28 cellular contexts compared by ENCODE assay signal in genomic region chr2:196809260-196809659, GRCh38. TPM values are rescaled to one million over a fixed set of nuclear protein-coding genes. Genes with fewer than 3 reads are reported as not detected.
"Had no signal": no experiment of that assay in that cellular context is flagged by ENCODE, and none has a peak within 500 bp of the region (broad histone marks: within the 10 kb centered on the region; RNA-seq: fewer than 3 reads in every experiment).

Gene C2orf66 (minus strand): TSS chr2:196809355. CDS start chr2:196809336, 19 bp downstream.

- H3K4me3 ChIP-seq: breast epithelium, esophagus squamous epithelium, heart right ventricle, left ventricle myocardium inferior, lung, neural progenitor cell, stomach, thyroid gland, upper lobe of left lung, vagina had no signal

- H3K36me3 ChIP-seq: breast epithelium, esophagus squamous epithelium, heart right ventricle, left ventricle myocardium inferior, neural progenitor cell, stomach, thyroid gland, upper lobe of left lung, vagina had no signal

- H3K4me2 ChIP-seq: neural progenitor cell had no signal

- H3K9ac ChIP-seq: neural progenitor cell had no signal

- H3K27ac ChIP-seq: breast epithelium, esophagus squamous epithelium, heart right ventricle, left ventricle myocardium inferior, neural progenitor cell, stomach, thyroid gland, upper lobe of left lung, vagina had no signal

- ATAC-seq: heart right ventricle; natural killer cell; right cardiac atrium; stimulated activated naive B cell treated with anti-CD40 and anti-IgM and Interleukin-4, amounts not matched to agents 10 μg/mL and 1 μg/mL and 100 μg/mL, for 72 hours had no signal

- DNase-seq: activated CD4-positive, alpha-beta T cell treated with anti-CD3 and anti-CD28 coated beads for 4 hours; activated CD4-positive, alpha-beta T cell treated with anti-CD3 and anti-CD28 coated beads, Interleukin-2, amount 50 U/mL, for 4 hours; activated effector memory CD4-positive, alpha-beta T cell treated with anti-CD3 and anti-CD28 coated beads, Interleukin-2, amount 50 U/mL, for 16 hours; activated naive CD4-positive, alpha-beta T cell treated with anti-CD3 and anti-CD28 coated beads for 36 hours; activated T-cell treated with anti-CD3 and anti-CD28 coated beads for 4 hours; amygdala; central memory CD4-positive, alpha-beta T cell; endodermal cell; esophagus squamous epithelium; foreskin melanocyte; heart right ventricle; left ventricle myocardium inferior; mesendoderm; natural killer cell; posterior cingulate gyrus; right cardiac atrium; stimulated activated CD4-positive, alpha-beta T cell treated with anti-CD3 and anti-CD28 coated beads, Interleukin-15, amount 100 ng/mL, for 24 hours; stimulated activated CD4-positive, alpha-beta T cell treated with anti-CD3 and anti-CD28 coated beads, Interleukin-2, amount 100 ng/mL, for 24 hours; stimulated activated naive B cell treated with anti-CD40 and anti-IgM and Interleukin-4, amounts not matched to agents 10 μg/mL and 1 μg/mL and 100 μg/mL, for 72 hours; stomach; T-helper 9 cell; thyroid gland; upper lobe of left lung had no signal

- H3K9me3 ChIP-seq: breast epithelium, esophagus squamous epithelium, heart right ventricle, stomach, thyroid gland, upper lobe of left lung, vagina had no signal

- H3K4me1 ChIP-seq: breast epithelium, esophagus squamous epithelium, heart right ventricle, left ventricle myocardium inferior, neural progenitor cell, stomach, thyroid gland, upper lobe of left lung, vagina had no signal

- H3K27me3 ChIP-seq: breast epithelium, thyroid gland, upper lobe of left lung, vagina had no signal

- H2AFZ ChIP-seq: neural progenitor cell had no signal

RNA-seq across cellular contexts. Expression of gene C2orf66, which starts in this region (rescaled TPM):
- total RNA-seq: activated naive CD4-positive, alpha-beta T cell treated with anti-CD3 and anti-CD28 coated beads for 36 hours; heart right ventricle; left ventricle myocardium inferior; lung; mononuclear cell; natural killer cell; stomach; thyroid gland; vagina had no signal
